In the genomic region with DNA sequence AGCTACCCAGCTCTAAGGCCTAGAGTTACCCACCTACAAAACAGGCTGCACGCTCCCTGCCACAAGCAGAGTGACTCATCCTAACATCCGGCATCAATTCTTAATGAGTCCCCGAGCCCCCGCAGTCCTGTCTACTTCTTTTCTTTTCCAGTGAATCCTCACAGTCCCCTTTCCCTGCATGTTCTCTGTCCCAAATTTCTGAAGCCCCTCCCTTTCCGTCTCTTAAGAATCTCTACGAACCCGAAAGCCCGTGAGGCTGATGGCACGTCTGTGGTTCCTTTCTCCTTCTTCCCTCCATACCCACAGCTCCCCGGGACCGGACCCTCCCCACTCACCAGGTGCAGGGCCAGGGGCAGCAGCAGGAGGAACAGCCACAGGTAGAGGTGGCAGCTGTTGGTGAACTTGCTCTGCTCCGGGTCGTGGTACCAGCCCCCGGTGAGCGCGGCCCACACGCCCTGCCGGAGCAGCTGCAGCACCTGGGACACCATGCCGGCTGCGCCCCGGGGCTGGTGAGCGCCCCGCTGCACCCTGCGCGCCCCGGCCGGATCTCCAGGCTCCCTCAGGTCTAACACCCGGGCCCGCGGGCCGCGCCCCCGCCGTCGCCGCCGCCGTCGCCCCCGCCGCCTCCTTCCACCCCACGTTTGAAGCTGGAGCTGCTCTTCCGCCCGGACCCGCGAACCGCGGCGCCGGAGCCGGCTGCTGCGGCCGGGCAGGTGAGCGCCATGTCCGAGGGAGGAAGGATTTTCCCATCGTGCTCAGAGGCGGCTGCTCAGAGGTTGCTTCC, we compare ENCODE assay signal across 8 cellular contexts. TPM values are rescaled to one million over a fixed set of nuclear protein-coding genes. Genes with fewer than 3 reads are reported as not detected.
DNase-seq lines count a peak whose midpoint lies in the region; ATAC-seq, FAIRE-seq and TF ChIP-seq lines count a peak whose summit lies in the region.

A gene with protein sequence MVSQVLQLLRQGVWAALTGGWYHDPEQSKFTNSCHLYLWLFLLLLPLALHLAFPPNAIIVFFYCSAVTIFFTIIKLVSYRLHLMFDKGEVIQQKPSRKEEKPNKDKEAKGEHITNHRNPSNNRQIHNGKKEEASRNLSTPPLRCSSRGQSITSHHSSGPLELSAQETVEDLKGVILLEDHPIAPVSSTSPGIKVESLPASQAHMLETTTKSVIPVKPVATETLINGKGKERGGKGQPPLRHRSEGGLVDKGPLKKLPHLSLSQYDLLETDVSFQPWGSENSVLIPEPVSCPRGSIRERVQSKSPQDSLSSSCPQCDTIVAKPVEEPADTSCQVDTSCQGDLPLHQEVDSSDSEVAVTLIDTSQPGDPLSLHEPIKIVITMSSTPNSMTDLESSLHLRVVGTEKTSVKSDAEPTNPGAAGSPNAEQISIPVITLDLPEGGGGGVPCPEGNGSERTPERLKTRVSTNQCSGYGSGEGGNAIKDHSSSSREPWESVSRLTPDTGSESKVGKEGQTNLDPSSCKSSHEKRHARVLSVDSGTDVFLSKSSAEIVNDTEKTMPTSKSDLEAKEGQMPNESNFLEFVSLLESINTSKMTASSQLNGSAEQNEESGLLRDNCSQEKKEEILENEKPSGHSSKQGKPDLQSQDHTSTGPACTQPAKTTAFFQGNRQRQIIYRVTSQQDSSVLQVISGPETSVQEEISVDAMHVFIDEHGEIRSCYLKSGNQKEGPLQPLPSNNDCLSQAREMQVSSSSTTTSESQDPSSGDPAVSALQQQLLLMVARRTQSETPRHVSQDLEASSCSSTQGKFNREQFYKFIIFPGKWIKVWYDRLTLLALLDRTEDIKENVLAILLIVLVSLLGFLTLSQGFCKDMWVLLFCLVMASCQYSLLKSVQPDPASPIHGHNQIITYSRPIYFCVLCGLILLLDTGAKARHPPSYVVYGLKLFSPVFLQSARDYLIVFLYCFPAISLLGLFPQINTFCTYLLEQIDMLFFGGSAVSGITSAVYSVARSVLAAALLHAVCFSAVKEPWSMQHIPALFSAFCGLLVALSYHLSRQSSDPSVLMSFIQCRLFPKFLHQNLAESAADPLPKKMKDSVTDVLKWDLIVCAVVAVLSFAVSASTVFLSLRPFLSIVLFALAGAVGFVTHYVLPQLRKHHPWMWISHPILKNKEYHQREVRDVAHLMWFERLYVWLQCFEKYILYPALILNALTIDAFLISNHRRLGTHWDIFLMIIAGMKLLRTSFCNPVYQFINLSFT (N-terminal part only) (minus strand): TSS at position 735 of the 784 bp plus-strand sequence. CDS start 247 bp downstream, at position 488.

- FAIRE-seq in D721Med (lab: Jason Lieb, UNC) = no peak
- peak; percentile 81 for FAIRE-seq in RCC 7860 (lab: Jason Lieb, UNC)

- ATAC-seq in GM21390 (IDR thresholded peaks at IDR 0.05; ENCODE audit: unreplicated experiment) = peak; percentile 94

- 1 to 4% methylated on average over 26 to 38 of the region's 57 CpGs for WGBS in testis, 2 donors

- H3K9ac ChIP-seq in HUES48 (ENCODE audit: low read depth, low read length) = peak within 1 kb of the TSS; percentile 78

- intact Hi-C loops in testis (cut with DNase I; ENCODE audit: low total_unique reads) = no loop called here

- no peaks in the 10 kb centered on the region for H3K9me3 ChIP-seq in HUES48 (ENCODE audit: control insufficient read depth, insufficient read depth, low read length)
- no peaks in the 10 kb centered on the region for H3K9me3 ChIP-seq in testis

- H3K4me1 ChIP-seq in HUES48 (ENCODE audit: control insufficient read depth, insufficient read depth, low read length) = peaks cover 56% of the 10 kb centered on the region
- H3K4me1 ChIP-seq in testis = no peaks in the 10 kb centered on the region

- H3K27me3 ChIP-seq in HUES48 (ENCODE audit: control insufficient read depth, insufficient read depth, low read length) = no peaks in the 10 kb centered on the region
- H3K27me3 ChIP-seq in testis = no peaks in the 10 kb centered on the region

- TF ChIP-seq CTCF in D721Med (IDR thresholded peaks at IDR 0.05; ENCODE audit: insufficient read depth, missing control alignments) (no peak), testis (IDR thresholded peaks at IDR 0.05) (no peak)

- H3K27ac ChIP-seq in HUES48 (ENCODE audit: low read depth, low read length) (peak within 1 kb of the TSS; percentile 96), testis (peak within 1 kb of the TSS in 1 of 2 donors; percentile 33)

- TF ChIP-seq POLR2A in testis (IDR thresholded peaks at IDR 0.05) = no peak

- peak within 1 kb of the TSS; percentile 89 for H3K4me3 ChIP-seq in HUES48 (ENCODE audit: low read depth, low read length)
- H3K4me3 ChIP-seq in testis = peak within 1 kb of the TSS; percentile 51 to 63

- H3K36me3 ChIP-seq in HUES48 (ENCODE audit: control insufficient read depth, insufficient read depth, low read length) (no peaks in the 10 kb centered on the region), testis (ENCODE audit: low read depth, missing control alignments) (no peaks in the 10 kb centered on the region)

- peak; percentile 81 for DNase-seq in D721Med (ENCODE audit: insufficient read length, low spot score)
- peak; percentile 58 for DNase-seq in RCC 7860 (ENCODE audit: low spot score)
- DNase-seq in activated effector memory CD4-positive, alpha-beta T cell treated with Interleukin-2 at 50 U/mL for 16 hours = peak; percentile 57
- DNase-seq in foreskin melanocyte = peak; percentile 26
- peak; percentile 47 for DNase-seq in occipital lobe (lab: John Stamatoyannopoulos, UW)
- DNase-seq in testis = peak; percentile 81

RNA-seq across cellular contexts. Expression of the gene that starts here (rescaled TPM):
- 175 TPM for total RNA-seq in occipital lobe
- total RNA-seq in testis = 10 to 100 TPM; 27.6 to 28.9 TPM
- 8.4 TPM for polyA plus RNA-seq in testis (ENCODE audit: insufficient read depth, low read depth, low replicate concordance)

Comparison
In these comparisons a context has a peak if more than half of its experiments do, and no peak if none do; other contexts are left out.
1. DNase-seq: peak in every context shown above with its lines; median percentile 81 in D721Med; 81 in testis; 58 in RCC 7860; 57 in activated effector memory CD4-positive, alpha-beta T cell treated with Interleukin-2 at 50 U/mL for 16 hours; 47 in occipital lobe; 26 in foreskin melanocyte.